ENCODE assay signal across 26 cellular contexts in genomic region chr4:125501661-125502060, GRCh38.
DNase-seq lines count a peak whose midpoint lies in the region; ATAC-seq and TF ChIP-seq lines count a peak whose summit lies in the region.
"Had no signal": no experiment of that assay in that cellular context is flagged by ENCODE, and none has a peak within 500 bp of the region (broad histone marks: within the 10 kb centered on the region; RNA-seq: fewer than 3 reads in every experiment).

No MANE protein-coding gene starts in this region.

- no peaks in the 10 kb centered on the region for H3F3A ChIP-seq in neural cell (ENCODE audit: insufficient read depth, low read length, poor library complexity, severe bottlenecking)

- peak overlapping the region; percentile 59 for H3K4me2 ChIP-seq in neural cell (ENCODE audit: low read length)
- H3K4me2 ChIP-seq: BLaER1 had no signal

- no peaks in the 10 kb centered on the region for H3K36me3 ChIP-seq in neural cell (ENCODE audit: insufficient read depth, low read length)
- H3K36me3 ChIP-seq: BE2C, BLaER1 had no signal

- CTCF ChIA-PET in WTC11 (lab: Charles Lee) = no interaction called here

- H3K27ac Mint-ChIP-seq in WTC11 = no peak overlapping the region
- H3K27ac Mint-ChIP-seq: CD14-positive monocyte; CD4-positive, alpha-beta memory T cell; CD4-positive, CD25-positive, alpha-beta regulatory T cell; CD8-positive, alpha-beta memory T cell had no signal

- ATAC-seq in WTC11 = peak; percentile 18; the same call in 1 of the 2 replicates
- ATAC-seq in GM18868 (IDR thresholded peaks at IDR 0.05; ENCODE audit: unreplicated experiment) = no peak
- ATAC-seq in GM18907 (IDR thresholded peaks at IDR 0.05; ENCODE audit: unreplicated experiment) = no peak
- no peak for ATAC-seq in HG02759 (IDR thresholded peaks at IDR 0.05; ENCODE audit: unreplicated experiment)
- ATAC-seq: GM12878 had no signal

- no peak overlapping the region for H2AFZ ChIP-seq in neural cell (ENCODE audit: low read depth, low read length)

- H4K20me1 ChIP-seq in neural cell (ENCODE audit: insufficient read depth) = no peaks in the 10 kb centered on the region
- H4K20me1 ChIP-seq: BLaER1 had no signal

- H3K27me3 Mint-ChIP-seq in WTC11 (ENCODE audit: low read depth) = no peaks in the 10 kb centered on the region
- H3K27me3 Mint-ChIP-seq: CD4-positive, alpha-beta memory T cell; CD4-positive, CD25-positive, alpha-beta regulatory T cell; CD8-positive, alpha-beta memory T cell had no signal

- peak; percentile 44 for TF ChIP-seq RAD21 in neural cell (conservative IDR thresholded peaks at IDR 0.05)

- H3K79me2 ChIP-seq in neural cell (replicated peaks; ENCODE audit: insufficient read depth, low read length) = no peaks in the 10 kb centered on the region

- no peaks in the 10 kb centered on the region for H3K9me3 ChIP-seq in neural cell (ENCODE audit: low read length)
- H3K9me3 ChIP-seq: BE2C, BLaER1 had no signal

- H3K27me3 ChIP-seq in neural cell (ENCODE audit: insufficient read depth, low read depth, low read length) = no peaks in the 10 kb centered on the region
- H3K27me3 ChIP-seq: BE2C, BLaER1 had no signal

- H3K27ac ChIP-seq in neural cell (ENCODE audit: low read length) = peak overlapping the region; percentile 83
- H3K27ac ChIP-seq: BLaER1 had no signal

- POLR2A ChIA-PET in WTC11 (lab: Charles Lee) = no interaction called here

- DNase-seq in NCI-H2227 (lab: John Stamatoyannopoulos, UW; ENCODE audit: unreplicated experiment) (peak; percentile 61), NCI-H2227 treated with DMSO at 0.1 percent for 48 hours (lab: John Stamatoyannopoulos, UW) (peak; percentile 65), WTC11 (ENCODE audit: low spot score) (no peak), HuH-7.5 (ENCODE audit: low spot score) (no peak)
- DNase-seq: 8988T; ACHN; BE2C; C1 segment of cervical spinal cord; CD4-positive, alpha-beta memory T cell; CD4-positive, CD25-positive, alpha-beta regulatory T cell; CD8-positive, alpha-beta memory T cell; COR-L47; DMS 273 treated with DMSO at 0.1 percent for 48 hours; DMS153; DMS53; DMS79; DND-41; EL; GDM1 had no signal

- H3K9ac ChIP-seq in neural cell (ENCODE audit: low read length) = no peak overlapping the region
- H3K9ac ChIP-seq: BLaER1 had no signal

- H3K9me3 Mint-ChIP-seq in WTC11 = no peaks in the 10 kb centered on the region

- no peak overlapping the region for H3K4me3 Mint-ChIP-seq in WTC11
- H3K4me3 Mint-ChIP-seq: CD14-positive monocyte; CD4-positive, alpha-beta memory T cell; CD4-positive, CD25-positive, alpha-beta regulatory T cell; CD8-positive, alpha-beta memory T cell had no signal

- H3K4me3 ChIP-seq in neural cell (ENCODE audit: low read length) = peak overlapping the region; percentile 38
- H3K4me3 ChIP-seq: BLaER1, GM12878 had no signal

- peak; percentile 100 for TF ChIP-seq EP300 in neural cell (conservative IDR thresholded peaks at IDR 0.05; ENCODE audit: poor library complexity, severe bottlenecking)

- TF ChIP-seq CTCF in WTC11 (IDR thresholded peaks at IDR 0.05) (no peak), neural cell (IDR thresholded peaks at IDR 0.05; ENCODE audit: poor library complexity, severe bottlenecking) (no peak)

- no peaks in the 10 kb centered on the region for H3K9me2 ChIP-seq in neural cell (ENCODE audit: insufficient read depth, low read length)

- H3K36me3 Mint-ChIP-seq in WTC11 = no peaks in the 10 kb centered on the region
- H3K36me3 Mint-ChIP-seq: CD14-positive monocyte; CD4-positive, alpha-beta memory T cell; CD4-positive, CD25-positive, alpha-beta regulatory T cell had no signal

- H3K4me1 Mint-ChIP-seq in WTC11 = peaks cover 12% of the 10 kb centered on the region
- H3K4me1 Mint-ChIP-seq: CD14-positive monocyte; CD4-positive, alpha-beta memory T cell; CD4-positive, CD25-positive, alpha-beta regulatory T cell; CD8-positive, alpha-beta memory T cell had no signal

TF ChIP-seq in WTC11, 78 proteins besides CTCF, POLR2A, EP300 and RAD21 (continues in another document):
- TF ChIP-seq EMX1 (CRISPR knock-in tag; IDR thresholded peaks at IDR 0.05) (no peak), SMAD3 (CRISPR knock-in tag; IDR thresholded peaks at IDR 0.05; ENCODE audit: borderline replicate concordance) (no peak), ZNF263 (CRISPR knock-in tag; IDR thresholded peaks at IDR 0.05; ENCODE audit: low read depth) (no peak), ZNF512 (CRISPR knock-in tag; IDR thresholded peaks at IDR 0.05; ENCODE audit: borderline replicate concordance) (no peak), ZBTB21 (CRISPR knock-in tag; IDR thresholded peaks at IDR 0.05; ENCODE audit: borderline replicate concordance) (no peak), TEAD4 (CRISPR knock-in tag; IDR thresholded peaks at IDR 0.05) (no peak), CREB1 (CRISPR knock-in tag; IDR thresholded peaks at IDR 0.05) (no peak), MYBL2 (CRISPR knock-in tag; IDR thresholded peaks at IDR 0.05) (no peak), E2F5 (CRISPR knock-in tag; IDR thresholded peaks at IDR 0.05) (no peak)

TF ChIP-seq in neural cell, 6 proteins besides CTCF, POLR2A, EP300 and RAD21:
- TF ChIP-seq TAF1 (IDR thresholded peaks at IDR 0.05; ENCODE audit: low read depth) (no peak), REST (IDR thresholded peaks at IDR 0.05; ENCODE audit: borderline replicate concordance) (no peak), SMC3 (conservative IDR thresholded peaks at IDR 0.05; ENCODE audit: poor library complexity) (peak; percentile 28), POLR2AphosphoS5 (IDR thresholded peaks at IDR 0.05) (peak; percentile 93), EZH2 (IDR thresholded peaks at IDR 0.05; ENCODE audit: borderline replicate concordance, insufficient read depth, low read length, poor library complexity, severe bottlenecking) (no peak), MXI1 (conservative IDR thresholded peaks at IDR 0.05; ENCODE audit: poor library complexity, severe bottlenecking) (no peak)

Comparison
In these comparisons a context has a peak if more than half of its experiments do, and no peak if none do; other contexts are left out.
1. DNase-seq: peak in NCI-H2227 (single experiment) and NCI-H2227 treated with DMSO at 0.1 percent for 48 hours (single experiment); none in WTC11 (single experiment) and HuH-7.5 (single experiment).